In the genomic region with DNA sequence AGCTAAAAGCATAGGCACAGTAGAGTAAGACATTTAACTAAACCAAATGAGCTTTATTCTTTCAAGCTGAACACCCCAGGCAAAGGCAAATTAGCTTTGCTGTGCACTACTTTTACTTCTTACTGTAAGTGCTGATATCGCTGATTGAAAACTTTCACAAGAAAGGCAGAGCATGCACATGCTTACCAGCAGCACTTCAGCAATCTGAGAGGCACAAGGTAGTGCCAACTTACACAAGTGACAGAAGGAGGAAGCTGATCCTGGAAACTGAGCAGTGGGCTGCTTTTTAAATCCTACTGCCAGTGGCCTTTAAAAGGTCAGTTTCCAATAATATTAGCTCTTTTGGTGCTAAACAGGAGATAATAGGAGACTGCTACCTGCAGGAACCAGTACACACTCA, we compare ENCODE assay signal across 27 cellular contexts.
"Had no signal": no experiment of that assay in that cellular context is flagged by ENCODE, and none has a peak within 500 bp of the region (broad histone marks: within the 10 kb centered on the region; RNA-seq: fewer than 3 reads in every experiment).

No MANE protein-coding gene starts in this region.

- H3K27me3 Mint-ChIP-seq: activated CD4-positive, alpha-beta memory T cell treated with anti-CD3 and anti-CD28 coated beads, Interleukin-2, amount 10 ng/mL, durations not matched to agents 7 days and 5 days; activated CD4-positive, alpha-beta T cell treated with anti-CD3 and anti-CD28 coated beads, Interleukin-2, amount 10 ng/mL, durations not matched to agents 7 days and 5 days; activated naive CD4-positive, alpha-beta T cell treated with anti-CD3 and anti-CD28 coated beads, Interleukin-2, amount 50 U/mL, for 24 hours; activated naive CD8-positive, alpha-beta T cell treated with anti-CD3 and anti-CD28 coated beads for 36 hours; activated naive CD8-positive, alpha-beta T cell treated with anti-CD3 and anti-CD28 coated beads, Interleukin-2, amount 50 U/mL, for 24 hours had no signal

- H3K4me3 ChIP-seq: adrenal gland, body of pancreas, colonic mucosa, esophagus squamous epithelium had no signal

- H3K27ac Mint-ChIP-seq: activated CD4-positive, alpha-beta memory T cell treated with anti-CD3 and anti-CD28 coated beads, Interleukin-2, amount 10 ng/mL, durations not matched to agents 7 days and 5 days; activated CD4-positive, alpha-beta T cell treated with anti-CD3 and anti-CD28 coated beads, Interleukin-2, amount 10 ng/mL, durations not matched to agents 7 days and 5 days; activated naive CD4-positive, alpha-beta T cell treated with anti-CD3 and anti-CD28 coated beads for 36 hours; activated naive CD4-positive, alpha-beta T cell treated with anti-CD3 and anti-CD28 coated beads, Interleukin-2, amount 50 U/mL, for 24 hours; activated naive CD8-positive, alpha-beta T cell treated with anti-CD3 and anti-CD28 coated beads for 36 hours; activated naive CD8-positive, alpha-beta T cell treated with anti-CD3 and anti-CD28 coated beads, Interleukin-2, amount 50 U/mL, for 24 hours; activated T-helper 1 cell treated with anti-CD3 and anti-CD28 coated beads, Interleukin-12 subunit alpha, Interleukin-12 subunit beta, Interleukin-2, Interleukin-4 antibody, amounts not matched to agents 30 ng/mL and 10 ng/mL and 1 ng/mL, durations not matched to agents 14 hours and 24 hours and 36 hours; WTC11 had no signal

- ATAC-seq: activated naive CD8-positive, alpha-beta T cell treated with anti-CD3 and anti-CD28 coated beads, Interleukin-2, amount 50 U/mL, for 24 hours; activated T-cell treated with anti-CD3 and anti-CD28 coated beads, Interleukin-2, amount 50 U/mL, for 4 hours; body of pancreas; WTC11 had no signal

- H3K9me3 ChIP-seq: colonic mucosa had no signal

- H3K4me1 ChIP-seq: adrenal gland, body of pancreas, colonic mucosa had no signal

- H3K36me3 ChIP-seq: colonic mucosa had no signal

- H3K27me3 ChIP-seq: adrenal gland, body of pancreas, colonic mucosa, esophagus squamous epithelium had no signal

- H3K4me3 Mint-ChIP-seq: activated CD4-positive, alpha-beta memory T cell treated with anti-CD3 and anti-CD28 coated beads, Interleukin-2, amount 10 ng/mL, durations not matched to agents 7 days and 5 days; activated CD4-positive, alpha-beta T cell treated with anti-CD3 and anti-CD28 coated beads, Interleukin-2, amount 10 ng/mL, durations not matched to agents 7 days and 5 days; activated naive CD4-positive, alpha-beta T cell treated with anti-CD3 and anti-CD28 coated beads for 36 hours; activated naive CD4-positive, alpha-beta T cell treated with anti-CD3 and anti-CD28 coated beads, Interleukin-2, amount 50 U/mL, for 24 hours; activated naive CD8-positive, alpha-beta T cell treated with anti-CD3 and anti-CD28 coated beads for 36 hours; activated naive CD8-positive, alpha-beta T cell treated with anti-CD3 and anti-CD28 coated beads, Interleukin-2, amount 50 U/mL, for 24 hours; activated T-cell treated with anti-CD3 and anti-CD28 coated beads, Interleukin-2, amount 50 U/mL, for 4 hours; activated T-helper 1 cell treated with anti-CD3 and anti-CD28 coated beads, Interleukin-12 subunit alpha, Interleukin-12 subunit beta, Interleukin-2, Interleukin-4 antibody, amounts not matched to agents 30 ng/mL and 10 ng/mL and 1 ng/mL, durations not matched to agents 14 hours and 24 hours and 36 hours; WTC11 had no signal

- H3K27ac ChIP-seq: adrenal gland, body of pancreas, colonic mucosa, epithelial cell of prostate, esophagus squamous epithelium had no signal

- DNase-seq: activated CD4-positive, alpha-beta memory T cell treated with anti-CD3 and anti-CD28 coated beads, Interleukin-2, amount 10 ng/mL, durations not matched to agents 7 days and 5 days; activated CD4-positive, alpha-beta T cell treated with anti-CD3 and anti-CD28 coated beads for 1 hour; activated CD4-positive, alpha-beta T cell treated with anti-CD3 and anti-CD28 coated beads for 4 hours; activated CD4-positive, alpha-beta T cell treated with anti-CD3 and anti-CD28 coated beads, Interleukin-2, amount 10 ng/mL, durations not matched to agents 7 days and 5 days; activated CD4-positive, alpha-beta T cell treated with anti-CD3 and anti-CD28 coated beads, Interleukin-2, amount 50 U/mL, for 4 hours; activated CD8-positive, alpha-beta memory T cell treated with anti-CD3 and anti-CD28 coated beads, Interleukin-2, amount 50 U/mL, for 48 hours; activated effector memory CD4-positive, alpha-beta T cell treated with anti-CD3 and anti-CD28 coated beads, Interleukin-2, amount 50 U/mL, for 16 hours; activated naive CD4-positive, alpha-beta T cell treated with anti-CD3 and anti-CD28 coated beads for 36 hours; activated naive CD8-positive, alpha-beta T cell treated with anti-CD3 and anti-CD28 coated beads for 36 hours; activated naive CD8-positive, alpha-beta T cell treated with anti-CD3 and anti-CD28 coated beads, Interleukin-2, amount 50 U/mL, for 24 hours; activated T-cell treated with anti-CD3 and anti-CD28 coated beads, Interleukin-2, amount 50 U/mL, for 4 hours; adrenal gland; amygdala; aorta; body of pancreas; central memory CD4-positive, alpha-beta T cell; cerebellar nuclear complex; colonic mucosa; effector CD8-positive, alpha-beta T cell; esophagus squamous epithelium; foreskin melanocyte; head of caudate nucleus; T-helper 2 cell had no signal

- H3K4me1 Mint-ChIP-seq: activated naive CD4-positive, alpha-beta T cell treated with anti-CD3 and anti-CD28 coated beads, Interleukin-2, amount 50 U/mL, for 24 hours; activated naive CD8-positive, alpha-beta T cell treated with anti-CD3 and anti-CD28 coated beads for 36 hours; activated naive CD8-positive, alpha-beta T cell treated with anti-CD3 and anti-CD28 coated beads, Interleukin-2, amount 50 U/mL, for 24 hours; WTC11 had no signal
